16 cellular contexts compared by ENCODE assay signal in genomic region chr17:28475151-28475900, GRCh38. TPM values are rescaled to one million over a fixed set of nuclear protein-coding genes. Genes with fewer than 3 reads are reported as not detected.
DNase-seq lines count a peak whose midpoint lies in the region; ATAC-seq, FAIRE-seq and TF ChIP-seq lines count a peak whose summit lies in the region.
"Had no signal": no experiment of that assay in that cellular context is flagged by ENCODE, and none has a peak within 500 bp of the region (broad histone marks: within the 10 kb centered on the region; RNA-seq: fewer than 3 reads in every experiment).

No MANE protein-coding gene starts in this region.

- no peak for TF ChIP-seq EP300 in A549 (IDR thresholded peaks at IDR 0.05)

- H3K9me3 ChIP-seq in A549 (no peaks in the 10 kb centered on the region), Panc1 (ENCODE audit: control insufficient read depth, insufficient read depth, low read depth, low read length) (no peaks in the 10 kb centered on the region), neural progenitor cell (ENCODE audit: low read depth) (no peaks in the 10 kb centered on the region)

- no peak overlapping the region for H2AFZ ChIP-seq in neural progenitor cell (replicated peaks)

- no peaks in the 10 kb centered on the region for H4K20me1 ChIP-seq in neural progenitor cell (ENCODE audit: low read depth)

- no peaks in the 10 kb centered on the region for H3K36me3 Mint-ChIP-seq in neural progenitor cell

- peak; percentile 28 to 68; a peak in 4 of 6 replicates for ATAC-seq in A549
- ATAC-seq in Panc1: peak; percentile 49; the same call in 1 of the 2 replicates
- no peak for ATAC-seq in HG02763 (IDR thresholded peaks at IDR 0.05; ENCODE audit: unreplicated experiment)
- no peak for ATAC-seq in omental fat pad (ENCODE audit: low FRiP score)

- POLR2A ChIA-PET in A549 (lab: Yijun Ruan, JAX) (no interaction called here), Panc1 (lab: Charles Lee) (interaction anchor here (0.5 kb wide), 2 partner anchors 78 to 103 kb away, joined by 5 to 7 read pairs; no protein-coding TSS in a partner anchor)

- H3K27ac ChIP-seq in A549 (peak overlapping the region in 1 of 2 experiments; percentile 59; a peak in 3 of 6 replicates), C4-2B (peak overlapping the region; percentile 65), Panc1 (ENCODE audit: low read length) (no peak overlapping the region), neural progenitor cell (no peak overlapping the region)
- H3K27ac ChIP-seq: SK-N-MC had no signal

- H3K9me3 Mint-ChIP-seq in neural progenitor cell: no peaks in the 10 kb centered on the region

- H3K27ac Mint-ChIP-seq in neural progenitor cell: no peak overlapping the region

- no peak overlapping the region for H3K4me3 ChIP-seq in A549
- no peak overlapping the region for H3K4me3 ChIP-seq in Panc1 (ENCODE audit: low read depth in 2 of 2, low read length in 2 of 2)
- H3K4me3 ChIP-seq in neural progenitor cell: no peak overlapping the region
- H3K4me3 ChIP-seq: SK-N-MC, skin epidermis had no signal

- CTCF ChIA-PET in A549 (lab: Yijun Ruan, JAX) (interaction anchor here (1.0 to 7.7 kb wide), 3 partner anchors 9 to 65 kb away, joined by 3 to 47 read pairs (median 5); no protein-coding TSS in a partner anchor), Panc1 (lab: Charles Lee) (no interaction called here)

- no peaks in the 10 kb centered on the region for H3K27me3 ChIP-seq in Panc1 (ENCODE audit: control insufficient read depth, insufficient read depth, low read length)
- H3K27me3 ChIP-seq in neural progenitor cell: no peaks in the 10 kb centered on the region

- intact Hi-C loops in Panc1 (cut with micrococcal nuclease; ENCODE audit: unreplicated experiment): no loop called here

- peak in 1 of 2 experiments; percentile 63 for DNase-seq in A549 (ENCODE audit: low read depth in 1 of 2, low spot score in 1 of 2)
- no peak for DNase-seq in Panc1 (ENCODE audit: low read depth, low spot score)
- peak; percentile 61 for DNase-seq in iris pigment epithelial cell (ENCODE audit: low read depth)
- no peak for DNase-seq in omental fat pad (ENCODE audit: low spot score)
- no peak for DNase-seq in amygdala (lab: John Stamatoyannopoulos, UW)
- DNase-seq in neural progenitor cell (ENCODE audit: low spot score): no peak
- DNase-seq: activated CD4-positive, alpha-beta T cell treated with anti-CD3 and anti-CD28 coated beads for 1 hour; activated gamma-delta T cell treated with Interleukin-2 at 50 U/mL for 16 hours; Calu3; dermis blood vessel endothelial cell; NCI-H1105 treated with DMSO at 0.1 percent for 48 hours; NCI-H524 treated with DMSO at 0.1 percent for 48 hours had no signal

- peaks cover 5% of the 10 kb centered on the region for H3K4me1 Mint-ChIP-seq in neural progenitor cell

- no peaks in the 10 kb centered on the region for H3F3A ChIP-seq in neural progenitor cell (ENCODE audit: low read depth)

- in situ Hi-C loops in Panc1 (cut with HindIII; ENCODE audit: low pct_unique_long_range_greater_than_20kb, low sequenced_read_pairs): no loop called here

- H3K9ac ChIP-seq in neural progenitor cell: no peak overlapping the region

- 46% methylated on average over 9 of the region's 9 CpGs for WGBS in A549 (ENCODE audit: missing lambda C conversion rate)

- H3K36me3 ChIP-seq in Panc1 (ENCODE audit: control insufficient read depth, insufficient read depth, low read length): no peaks in the 10 kb centered on the region
- H3K36me3 ChIP-seq in neural progenitor cell: no peaks in the 10 kb centered on the region

- BruUV-seq in Panc1 (replicated peaks; lab: Mats Ljungman, UMichigan): no TSS peak

- TF ChIP-seq POLR2A in A549 (IDR thresholded peaks at IDR 0.05; ENCODE audit: low read length): no peak

- no peak overlapping the region for H3K4me3 Mint-ChIP-seq in neural progenitor cell

- peaks cover 3% of the 10 kb centered on the region for H3K27me3 Mint-ChIP-seq in neural progenitor cell (ENCODE audit: insufficient read depth, low read depth)

- H3K4me2 ChIP-seq in A549 (peak overlapping the region; percentile 57), neural progenitor cell (no peak overlapping the region)

- no peaks in the 10 kb centered on the region for H3K79me2 ChIP-seq in neural progenitor cell (ENCODE audit: low read depth)

- FAIRE-seq in A549 (lab: Jason Lieb, UNC): peak; percentile 88

- TF ChIP-seq CTCF in A549 (IDR thresholded peaks at IDR 0.05): no peak
- no peak for TF ChIP-seq CTCF in C4-2B (conservative IDR thresholded peaks at IDR 0.05)
- no peak for TF ChIP-seq CTCF in Panc1 (IDR thresholded peaks at IDR 0.05)
- no peak for TF ChIP-seq CTCF in omental fat pad (IDR thresholded peaks at IDR 0.05)
- no peak for TF ChIP-seq CTCF in neural progenitor cell (IDR thresholded peaks at IDR 0.05)

- peaks cover 22% of the 10 kb centered on the region for H3K4me1 ChIP-seq in A549
- H3K4me1 ChIP-seq in Panc1 (ENCODE audit: control insufficient read depth, insufficient read depth, low read length): no peaks in the 10 kb centered on the region
- H3K4me1 ChIP-seq in neural progenitor cell: no peaks in the 10 kb centered on the region

- TF ChIP-seq RAD21 in A549 (conservative IDR thresholded peaks at IDR 0.05 in 1 of 2, IDR thresholded peaks at IDR 0.05 in 1 of 2): no peak

TF ChIP-seq in A549, 52 proteins besides CTCF, POLR2A, EP300 and RAD21:
- TF ChIP-seq HEYL (CRISPR knock-in tag; IDR thresholded peaks at IDR 0.05) (no peak), CBX2 (IDR thresholded peaks at IDR 0.05; ENCODE audit: borderline replicate concordance, low read depth) (no peak), GATA3 (IDR thresholded peaks at IDR 0.05; ENCODE audit: borderline replicate concordance) (peak; percentile 80), HDAC2 (IDR thresholded peaks at IDR 0.05) (no peak), USF2 (IDR thresholded peaks at IDR 0.05) (no peak), JUN (IDR thresholded peaks at IDR 0.05) (no peak)

RNA-seq across cellular contexts. Expression of gene SLC13A2, which starts 1.9 kb away (rescaled TPM):
- 0.06 and 0.16 TPM in 2 replicates for polyA plus RNA-seq in A549 (2011; rRNA removed)
- polyA plus RNA-seq in A549 (2012; cell fraction: cytosol; rRNA removed): 0.03 TPM in 1 of 2 replicates, not detected in the other
- not detected in 2 replicates for polyA plus RNA-seq in A549 (2012; cell fraction: nucleus; rRNA removed)
- not detected in 3 replicates for polyA plus RNA-seq in A549 (2017; fragmentation: RNase III; extraction: RNeasy Plus Mini Kit Qiagen cat#74134 plus additional on column Dnase treatment)
- 0.15 and 0.25 TPM in 2 replicates for polyA minus RNA-seq in A549 (2011; rRNA and poly(A)+ RNA removed)
- total RNA-seq in Panc1 (2021; ENCODE audit: unreplicated experiment): not detected
- polyA plus RNA-seq in Panc1 (2012; ENCODE audit: insufficient read length): not detected
- not detected for total RNA-seq in omental fat pad
- total RNA-seq in neural progenitor cell (ENCODE audit: low replicate concordance): not detected in 2 replicates
- total RNA-seq: Calu3, dermis blood vessel endothelial cell had no signal

RNA-seq across cellular contexts. Expression of gene FOXN1, which starts 30.8 kb away (rescaled TPM):
- polyA plus RNA-seq in A549 (2011; rRNA removed) (not detected in 2 replicates), A549 (2017; fragmentation: RNase III; extraction: RNeasy Plus Mini Kit Qiagen cat#74134 plus additional on column Dnase treatment) (not detected in 3 replicates)
- not detected in 2 replicates for polyA plus RNA-seq in A549 (2012; cell fraction: cytosol; rRNA removed)
- polyA plus RNA-seq in A549 (2012; cell fraction: nucleus; rRNA removed): not detected in 2 replicates
- not detected in 2 replicates for polyA minus RNA-seq in A549 (2011; rRNA and poly(A)+ RNA removed)
- total RNA-seq in Panc1 (2021; ENCODE audit: unreplicated experiment) (not detected), omental fat pad (not detected), neural progenitor cell (ENCODE audit: low replicate concordance) (not detected in 2 replicates)
- not detected for polyA plus RNA-seq in Panc1 (2012; ENCODE audit: insufficient read length)
- total RNA-seq: Calu3, dermis blood vessel endothelial cell had no signal

Comparison
In these comparisons a context has a peak if more than half of its experiments do, and no peak if none do; other contexts are left out.
1. ATAC-seq: peak in A549 (2 of 2) and Panc1 (single experiment); none in HG02763 (single experiment) and omental fat pad (single experiment).